In the genomic region with DNA sequence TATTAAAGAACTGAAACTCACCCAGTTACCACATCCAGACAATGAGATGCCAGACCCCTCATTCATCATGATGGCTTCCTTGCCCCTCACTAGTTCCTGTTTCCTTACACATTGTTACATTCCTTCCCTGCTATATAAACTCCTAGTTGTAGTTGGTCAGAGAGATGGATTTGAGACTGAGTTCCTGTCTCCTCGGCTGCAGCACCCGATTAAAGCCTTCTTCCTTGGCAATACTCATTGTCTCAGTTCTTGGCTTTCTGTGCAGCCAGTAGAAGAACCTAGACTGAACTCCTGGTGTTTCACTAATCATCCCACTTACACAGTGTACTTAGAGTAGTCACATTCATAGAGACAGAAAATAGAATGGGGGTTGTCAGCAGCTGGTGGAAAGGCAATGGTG, we compare ENCODE assay signal across 26 cellular contexts.
"Had no signal": no experiment of that assay in that cellular context is flagged by ENCODE, and none has a peak within 500 bp of the region (broad histone marks: within the 10 kb centered on the region; RNA-seq: fewer than 3 reads in every experiment).

No MANE protein-coding gene starts in this region.

- DNase-seq: activated CD4-positive, alpha-beta memory T cell treated with anti-CD3 and anti-CD28 coated beads, Interleukin-2, amount 10 ng/mL, durations not matched to agents 7 days and 5 days; activated CD4-positive, alpha-beta T cell treated with anti-CD3 and anti-CD28 coated beads for 1 hour; activated CD4-positive, alpha-beta T cell treated with anti-CD3 and anti-CD28 coated beads for 36 hours; activated CD4-positive, alpha-beta T cell treated with anti-CD3 and anti-CD28 coated beads for 48 hours; activated CD4-positive, alpha-beta T cell treated with anti-CD3 and anti-CD28 coated beads, Interleukin-2, amount 10 ng/mL, durations not matched to agents 7 days and 5 days; activated CD4-positive, alpha-beta T cell treated with anti-CD3 and anti-CD28 coated beads, Interleukin-2, amount 50 U/mL, for 48 hours; activated CD4-positive, CD25-positive, alpha-beta regulatory T cell; activated CD8-positive, alpha-beta memory T cell treated with anti-CD3 and anti-CD28 coated beads for 24 hours; activated CD8-positive, alpha-beta memory T cell treated with anti-CD3 and anti-CD28 coated beads, Interleukin-2, amount 10 ng/mL, durations not matched to agents 7 days and 5 days; activated CD8-positive, alpha-beta memory T cell treated with anti-CD3 and anti-CD28 coated beads, Interleukin-2, amount 50 U/mL, for 48 hours; activated CD8-positive, alpha-beta T cell treated with anti-CD3 and anti-CD28 coated beads, Interleukin-2, amount 10 ng/mL, durations not matched to agents 7 days and 5 days; activated effector memory CD4-positive, alpha-beta T cell treated with Interleukin-2 at 50 U/mL for 16 hours; activated gamma-delta T cell; activated naive CD4-positive, alpha-beta T cell treated with anti-CD3 and anti-CD28 coated beads, Interleukin-2, amount 10 ng/mL, durations not matched to agents 7 days and 5 days; activated naive CD4-positive, alpha-beta T cell treated with Interleukin-2 at 50 U/mL for 16 hours; activated naive CD8-positive, alpha-beta T cell treated with anti-CD3 and anti-CD28 coated beads, Interleukin-2, amount 10 ng/mL, durations not matched to agents 7 days and 5 days; activated naive CD8-positive, alpha-beta T cell treated with anti-CD3 and anti-CD28 coated beads, Interleukin-2, amount 50 U/mL, for 24 hours; activated T-cell treated with anti-CD3 and anti-CD28 coated beads, Interleukin-2, amount 50 U/mL, for 24 hours; activated T-cell treated with anti-CD3 and anti-CD28 coated beads, Interleukin-2, amount 50 U/mL, for 48 hours; amygdala; anterior cingulate cortex; caudate nucleus; cerebellar nuclear complex; T-helper 2 cell; T-helper 9 cell; WERI-Rb-1 had no signal
